In the genomic region with DNA sequence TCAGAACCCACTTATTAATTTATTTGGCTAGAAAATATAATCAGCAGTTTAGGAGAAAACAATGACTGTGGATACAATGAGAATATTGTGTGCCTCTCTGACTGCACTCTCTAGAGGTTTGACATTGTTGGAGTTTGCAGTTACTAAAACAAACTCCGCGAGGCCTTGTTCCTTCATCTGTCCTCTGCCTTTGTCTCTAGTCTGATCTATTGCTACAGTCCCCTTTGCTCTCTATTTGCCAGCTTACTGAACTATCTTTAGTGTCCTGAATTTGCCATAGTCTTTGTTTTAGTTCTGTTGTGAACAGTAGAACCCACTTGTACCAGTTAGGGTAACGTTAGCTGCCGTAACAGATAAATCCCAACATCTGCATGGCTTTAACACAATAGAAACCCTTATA, we compare ENCODE assay signal across 22 cellular contexts.
DNase-seq lines count a peak whose midpoint lies in the region; ATAC-seq and TF ChIP-seq lines count a peak whose summit lies in the region.
"Had no signal": no experiment of that assay in that cellular context is flagged by ENCODE, and none has a peak within 500 bp of the region (broad histone marks: within the 10 kb centered on the region; RNA-seq: fewer than 3 reads in every experiment).

No MANE protein-coding gene starts in this region.

- H3K27me3 Mint-ChIP-seq in mesothelial cell of epicardium (ENCODE audit: low read depth), result no peaks in the 10 kb centered on the region
- H3K27me3 Mint-ChIP-seq in activated naive CD4-positive, alpha-beta T cell treated with anti-CD3 and anti-CD28 coated beads, Interleukin-2, amount 10 ng/mL, durations not matched to agents 7 days and 5 days, result peaks cover 3% of the 10 kb centered on the region

- H3K4me3 Mint-ChIP-seq in mesothelial cell of epicardium, result no peak overlapping the region
- no peak overlapping the region for H3K4me3 Mint-ChIP-seq in activated naive CD4-positive, alpha-beta T cell treated with anti-CD3 and anti-CD28 coated beads, Interleukin-2, amount 10 ng/mL, durations not matched to agents 7 days and 5 days
- H3K4me3 Mint-ChIP-seq: CD14-positive monocyte; CD4-positive, CD25-positive, alpha-beta regulatory T cell; CD8-positive, alpha-beta memory T cell had no signal

- peaks cover 49% of the 10 kb centered on the region for H3K9me3 Mint-ChIP-seq in mesothelial cell of epicardium
- H3K9me3 Mint-ChIP-seq in activated naive CD4-positive, alpha-beta T cell treated with anti-CD3 and anti-CD28 coated beads, Interleukin-2, amount 10 ng/mL, durations not matched to agents 7 days and 5 days, result peaks cover 16% of the 10 kb centered on the region

- DNase-seq in medulla oblongata (ENCODE audit: extremely low spot score), result peak; percentile 2
- no peak for DNase-seq in mesothelial cell of epicardium (ENCODE audit: low spot score in 2 of 2, unreplicated experiment in 2 of 2)
- peak; percentile 17 for DNase-seq in pons (ENCODE audit: low spot score)
- no peak for DNase-seq in left cardiac atrium
- no peak for DNase-seq in activated naive CD4-positive, alpha-beta T cell treated with anti-CD3 and anti-CD28 coated beads, Interleukin-2, amount 10 ng/mL, durations not matched to agents 7 days and 5 days
- DNase-seq: 8988T; ACHN; BE2C; C1 segment of cervical spinal cord; CD4-positive, alpha-beta memory T cell; CD4-positive, CD25-positive, alpha-beta regulatory T cell; CD8-positive, alpha-beta memory T cell; COR-L47; DMS 273 treated with DMSO at 0.1 percent for 48 hours; DMS153; DMS53; DMS79; DND-41; GDM1 had no signal

- H3K27ac Mint-ChIP-seq in mesothelial cell of epicardium, result peak overlapping the region; percentile 55
- H3K27ac Mint-ChIP-seq in activated naive CD4-positive, alpha-beta T cell treated with anti-CD3 and anti-CD28 coated beads, Interleukin-2, amount 10 ng/mL, durations not matched to agents 7 days and 5 days, result no peak overlapping the region
- H3K27ac Mint-ChIP-seq: CD14-positive monocyte; CD4-positive, alpha-beta memory T cell; CD4-positive, CD25-positive, alpha-beta regulatory T cell had no signal

- no peaks in the 10 kb centered on the region for H3K36me3 Mint-ChIP-seq in mesothelial cell of epicardium
- peaks cover 2% of the 10 kb centered on the region for H3K36me3 Mint-ChIP-seq in activated naive CD4-positive, alpha-beta T cell treated with anti-CD3 and anti-CD28 coated beads, Interleukin-2, amount 10 ng/mL, durations not matched to agents 7 days and 5 days
- H3K36me3 Mint-ChIP-seq: CD14-positive monocyte; CD4-positive, alpha-beta memory T cell; CD4-positive, CD25-positive, alpha-beta regulatory T cell had no signal

- peaks cover 14% of the 10 kb centered on the region for H3K4me1 Mint-ChIP-seq in mesothelial cell of epicardium
- peaks cover 2% of the 10 kb centered on the region for H3K4me1 Mint-ChIP-seq in activated naive CD4-positive, alpha-beta T cell treated with anti-CD3 and anti-CD28 coated beads, Interleukin-2, amount 10 ng/mL, durations not matched to agents 7 days and 5 days

- CTCF ChIA-PET in activated naive CD4-positive, alpha-beta T cell treated with anti-CD3 and anti-CD28 coated beads, Interleukin-2, amount 10 ng/mL, durations not matched to agents 7 days and 5 days (lab: Charles Lee), result no interaction called here

- ATAC-seq in GM21723 (IDR thresholded peaks at IDR 0.05; ENCODE audit: unreplicated experiment) (no peak), left cardiac atrium (no peak)
- ATAC-seq: GM12878 had no signal

- no peak for TF ChIP-seq CTCF in mesothelial cell of epicardium (IDR thresholded peaks at IDR 0.05; ENCODE audit: unreplicated experiment)

- intact Hi-C loops in left cardiac atrium (cut with DNase I), result no loop called here

Comparison
In these comparisons a context has a peak if more than half of its experiments do, and no peak if none do; other contexts are left out.
1. DNase-seq: peak in medulla oblongata (single experiment) and pons (single experiment); none in mesothelial cell of epicardium (0 of 2), left cardiac atrium (single experiment) and activated naive CD4-positive, alpha-beta T cell treated with anti-CD3 and anti-CD28 coated beads, Interleukin-2, amount 10 ng/mL, durations not matched to agents 7 days and 5 days (single experiment).